ENCODE assay signal across 17 cellular contexts in the genomic region with DNA sequence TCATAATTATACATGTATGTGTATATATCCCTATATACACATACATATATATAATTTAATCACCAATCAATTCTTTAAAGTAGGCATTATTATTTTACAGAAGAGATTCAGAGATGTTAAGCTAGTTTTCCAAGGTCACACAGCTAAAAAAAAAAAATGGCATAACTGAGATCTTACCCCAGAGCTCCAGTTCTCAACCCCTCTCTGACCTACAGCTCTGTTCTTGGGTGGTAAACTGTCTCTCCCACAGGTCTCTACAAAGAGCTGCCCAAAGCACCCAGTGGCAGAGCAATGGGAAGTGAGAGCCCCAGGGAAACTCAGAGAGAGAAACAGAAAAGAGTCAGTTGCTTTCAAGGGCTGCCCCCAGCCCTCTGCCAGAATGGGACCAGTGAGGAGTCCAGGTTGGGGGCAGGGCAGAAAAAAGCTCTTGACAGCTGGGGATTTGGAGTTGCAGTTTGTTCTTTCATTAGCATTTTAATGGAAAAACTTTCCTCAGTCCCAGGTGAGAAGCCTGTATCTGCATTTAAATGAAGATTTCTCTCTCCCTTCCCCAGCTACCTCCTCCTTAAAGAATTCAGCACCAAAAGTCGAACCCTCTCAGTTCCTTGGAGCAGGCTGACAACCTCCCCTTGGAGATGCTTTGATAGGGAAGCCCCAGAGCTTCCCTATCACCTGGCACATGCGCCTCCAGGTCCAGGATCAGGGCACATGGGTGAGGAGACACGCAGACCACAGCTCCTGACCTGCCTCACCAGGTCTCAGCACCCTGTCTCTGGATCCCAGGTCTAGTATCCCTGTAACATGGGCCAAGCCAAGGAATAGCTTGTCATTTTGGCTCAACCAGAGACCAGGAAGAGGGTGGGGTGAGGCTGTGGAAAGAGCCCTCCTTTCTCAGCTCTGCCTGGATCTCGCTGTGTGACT.
"Had no signal": no experiment of that assay in that cellular context is flagged by ENCODE, and none has a peak within 500 bp of the region (broad histone marks: within the 10 kb centered on the region; RNA-seq: fewer than 3 reads in every experiment).

No MANE protein-coding gene starts in this region.

- H3K36me3 ChIP-seq: lower lobe of right lung, WERI-Rb-1 had no signal

- H3K27ac ChIP-seq: body of pancreas, hepatocyte, lower lobe of right lung, tibial artery, WERI-Rb-1 had no signal

- H3K4me3 ChIP-seq: body of pancreas, hepatocyte, lower lobe of right lung, tibial artery had no signal

- H3K4me2 ChIP-seq: hepatocyte had no signal

- H3K27me3 ChIP-seq: body of pancreas, hepatocyte, tibial artery had no signal

- DNase-seq: activated CD4-positive, alpha-beta T cell treated with anti-CD3 and anti-CD28 coated beads, Interleukin-2, amount 50 U/mL, for 48 hours; activated T-cell treated with anti-CD3 and anti-CD28 coated beads for 4 hours; body of pancreas; dermis blood vessel endothelial cell; effector memory CD4-positive, alpha-beta T cell; left cardiac atrium; lower lobe of right lung; occipital lobe; retina; stimulated activated CD4-positive, alpha-beta T cell treated with anti-CD3 and anti-CD28 coated beads, Interleukin-2, amount 100 ng/mL, for 24 hours; stimulated activated naive CD8-positive, alpha-beta T cell treated with anti-CD3 and anti-CD28 coated beads, Interleukin-15, Interleukin-2, amounts not matched to agents 100 U/mL and 50 U/mL, for 24 hours; substantia nigra; SW 1271; T-helper 2 cell; tibial artery; WERI-Rb-1 had no signal

- H3K4me1 ChIP-seq: body of pancreas, lower lobe of right lung, tibial artery had no signal

- H3K79me2 ChIP-seq: hepatocyte had no signal
